30 cellular contexts compared by ENCODE assay signal in the genomic region with DNA sequence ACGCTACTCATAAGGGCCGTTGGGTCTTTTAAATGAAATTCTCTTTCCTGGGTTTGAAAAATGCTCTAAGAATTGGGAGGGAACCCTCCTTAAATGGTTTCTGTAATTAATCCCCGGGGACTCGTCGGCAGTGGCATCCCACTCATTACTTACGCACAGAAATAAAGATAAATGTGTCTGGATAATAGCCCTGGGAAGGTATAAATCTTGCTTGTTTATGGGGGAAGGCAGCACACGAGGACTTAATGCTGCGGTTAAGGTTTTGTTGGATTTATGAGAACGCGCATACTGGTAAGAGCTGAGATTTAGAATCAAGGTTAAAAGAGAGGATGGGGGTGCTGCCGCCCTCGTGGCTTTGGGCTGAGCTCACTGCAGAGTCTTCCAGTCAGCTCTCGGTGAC.
"Had no signal": no experiment of that assay in that cellular context is flagged by ENCODE, and none has a peak within 500 bp of the region (broad histone marks: within the 10 kb centered on the region; RNA-seq: fewer than 3 reads in every experiment).

No MANE protein-coding gene starts in this region.

- H3K4me3 ChIP-seq: heart left ventricle, left ventricle myocardium inferior, lung, mucosa of descending colon, right atrium auricular region, sigmoid colon, spleen, suprapubic skin, thoracic aorta, tibial artery, upper lobe of right lung had no signal

- H3K27ac ChIP-seq: heart left ventricle, left ventricle myocardium inferior, neutrophil, parathyroid adenoma, right atrium auricular region, sigmoid colon, spleen, suprapubic skin, thoracic aorta, tibial artery, upper lobe of right lung had no signal

- H3K9me3 Mint-ChIP-seq: immature natural killer cell; natural killer cell treated with Interleukin-12 subunit alpha and Interleukin-12 subunit beta and Interleukin-15 and Interleukin-18, amount 100 ng/mL, for 72 hours; stimulated activated naive CD8-positive, alpha-beta T cell treated with anti-CD3 and anti-CD28 coated beads, Interleukin-15, Interleukin-2, amounts not matched to agents 100 ng/mL and 50 ng/mL, for 24 hours had no signal

- H3K9ac ChIP-seq: parathyroid adenoma had no signal

- H3K27me3 Mint-ChIP-seq: stimulated activated naive CD8-positive, alpha-beta T cell treated with anti-CD3 and anti-CD28 coated beads, Interleukin-15, Interleukin-2, amounts not matched to agents 100 ng/mL and 50 ng/mL, for 24 hours had no signal

- H3K4me1 ChIP-seq: heart left ventricle, left ventricle myocardium inferior, parathyroid adenoma, right atrium auricular region, sigmoid colon, spleen, suprapubic skin, tibial artery, upper lobe of right lung had no signal

- H3K9me3 ChIP-seq: mucosa of descending colon, neutrophil, right atrium auricular region, sigmoid colon, suprapubic skin, thoracic aorta, upper lobe of right lung had no signal

- H3K36me3 ChIP-seq: heart left ventricle, left ventricle myocardium inferior, neutrophil, right atrium auricular region, sigmoid colon, spleen, suprapubic skin, thoracic aorta, tibial artery, upper lobe of right lung had no signal

- ATAC-seq: heart left ventricle; left colon; mucosa of descending colon; naive thymus-derived CD4-positive, alpha-beta T cell; natural killer cell treated with Interleukin-12 subunit alpha and Interleukin-12 subunit beta and Interleukin-15 and Interleukin-18, amount 100 ng/mL, for 72 hours; stimulated activated effector memory CD8-positive, alpha-beta T cell treated with anti-CD3 and anti-CD28 coated beads, Interleukin-12 subunit alpha, Interleukin-12 subunit beta, amount 100 ng/mL, for 72 hours; upper lobe of right lung had no signal

- H3K4me1 Mint-ChIP-seq: immature natural killer cell; naive thymus-derived CD4-positive, alpha-beta T cell; stimulated activated effector memory CD8-positive, alpha-beta T cell treated with anti-CD3 and anti-CD28 coated beads, Interleukin-12 subunit alpha, Interleukin-12 subunit beta, amount 100 ng/mL, for 72 hours had no signal

- H2AFZ ChIP-seq: parathyroid adenoma had no signal

- H3K4me3 Mint-ChIP-seq: immature natural killer cell; naive thymus-derived CD4-positive, alpha-beta T cell; natural killer cell treated with Interleukin-12 subunit alpha and Interleukin-12 subunit beta and Interleukin-15 and Interleukin-18, amount 100 ng/mL, for 72 hours; neural crest cell; stimulated activated effector memory CD8-positive, alpha-beta T cell treated with anti-CD3 and anti-CD28 coated beads, Interleukin-12 subunit alpha, Interleukin-12 subunit beta, amount 100 ng/mL, for 72 hours; stimulated activated naive CD8-positive, alpha-beta T cell treated with anti-CD3 and anti-CD28 coated beads, Interleukin-15, Interleukin-2, amounts not matched to agents 100 ng/mL and 50 ng/mL, for 24 hours had no signal

- DNase-seq: heart left ventricle; hypothalamus; immature natural killer cell; kidney; left colon; left ventricle myocardium inferior; mesendoderm; midbrain; mucosa of descending colon; naive thymus-derived CD4-positive, alpha-beta T cell; occipital lobe; sigmoid colon; small intestine; spleen; stimulated activated CD4-positive, alpha-beta T cell treated with anti-CD3 and anti-CD28 coated beads, Interleukin-4, amount 100 ng/mL, for 24 hours; stimulated activated naive CD4-positive, alpha-beta T cell; tibial artery; trophoblast cell; upper lobe of right lung had no signal

- H3K27ac Mint-ChIP-seq: immature natural killer cell; naive thymus-derived CD4-positive, alpha-beta T cell; natural killer cell treated with Interleukin-12 subunit alpha and Interleukin-12 subunit beta and Interleukin-15 and Interleukin-18, amount 100 ng/mL, for 72 hours; progenitor cell of endocrine pancreas; stimulated activated effector memory CD8-positive, alpha-beta T cell treated with anti-CD3 and anti-CD28 coated beads, Interleukin-12 subunit alpha, Interleukin-12 subunit beta, amount 100 ng/mL, for 72 hours; stimulated activated naive CD8-positive, alpha-beta T cell treated with anti-CD3 and anti-CD28 coated beads, Interleukin-15, Interleukin-2, amounts not matched to agents 100 ng/mL and 50 ng/mL, for 24 hours had no signal

- H3K27me3 ChIP-seq: neutrophil, right atrium auricular region, tibial artery, upper lobe of right lung had no signal

- H3K36me3 Mint-ChIP-seq: immature natural killer cell; naive thymus-derived CD4-positive, alpha-beta T cell; natural killer cell treated with Interleukin-12 subunit alpha and Interleukin-12 subunit beta and Interleukin-15 and Interleukin-18, amount 100 ng/mL, for 72 hours; stimulated activated effector memory CD8-positive, alpha-beta T cell treated with anti-CD3 and anti-CD28 coated beads, Interleukin-12 subunit alpha, Interleukin-12 subunit beta, amount 100 ng/mL, for 72 hours had no signal
